In genomic region chr16:11272484-11272883, GRCh38 we compare ENCODE assay signal across 29 cellular contexts. TPM values are rescaled to one million over a fixed set of nuclear protein-coding genes. Genes with fewer than 3 reads are reported as not detected.
DNase-seq lines count a peak whose midpoint lies in the region; ATAC-seq, FAIRE-seq and TF ChIP-seq lines count a peak whose summit lies in the region.
"Had no signal": no experiment of that assay in that cellular context is flagged by ENCODE, and none has a peak within 500 bp of the region (broad histone marks: within the 10 kb centered on the region; RNA-seq: fewer than 3 reads in every experiment).

No MANE protein-coding gene starts in this region.

- TF ChIP-seq RAD21 in H1 (IDR thresholded peaks at IDR 0.05 in 1 of 2, conservative IDR thresholded peaks at IDR 0.05 in 1 of 2; ENCODE audit: low read depth in 2 of 2, low read length in 2 of 2), result no peak

- no peak overlapping the region for H3K23ac ChIP-seq in H1 (ENCODE audit: insufficient read length)
- no peak overlapping the region for H3K23ac ChIP-seq in neuronal stem cell (ENCODE audit: low read depth, low read length, poor library complexity)

- H3K4me1 ChIP-seq in Panc1 (ENCODE audit: control insufficient read depth, insufficient read depth, low read length), result peaks cover 9% of the 10 kb centered on the region
- peaks cover 0 to 5% (median 0%) of the 10 kb centered on the region in 4 experiments; a peak in 2 of 7 replicates for H3K4me1 ChIP-seq in H1 (replicated peaks in 1 of 4; ENCODE audit: control insufficient read depth in 3 of 4, insufficient read depth in 4 of 4, low read length in 3 of 4)
- no peaks in the 10 kb centered on the region for H3K4me1 ChIP-seq in left lung
- H3K4me1 ChIP-seq in neuronal stem cell (ENCODE audit: control insufficient read depth in 2 of 2, insufficient read depth in 1 of 2, low read depth in 1 of 2, low read length in 2 of 2), result peaks cover 6 to 10% of the 10 kb centered on the region in 2 donors
- H3K4me1 ChIP-seq in hepatocyte (ENCODE audit: insufficient read depth), result peaks cover 10% of the 10 kb centered on the region
- H3K4me1 ChIP-seq: A549 had no signal

- H3K9me3 ChIP-seq in Panc1 (ENCODE audit: control insufficient read depth, insufficient read depth, low read depth, low read length) (no peaks in the 10 kb centered on the region), H1 (ENCODE audit: insufficient read depth in 2 of 2, low read depth in 1 of 2, low read length in 1 of 2) (no peaks in the 10 kb centered on the region), left lung (no peaks in the 10 kb centered on the region), neuronal stem cell (replicated peaks in 1 of 2; ENCODE audit: control insufficient read depth in 2 of 2, insufficient read depth in 1 of 2, low read depth in 1 of 2, low read length in 2 of 2) (no peaks in the 10 kb centered on the region), hepatocyte (ENCODE audit: low read depth) (no peaks in the 10 kb centered on the region)
- H3K9me3 ChIP-seq: A549, SK-N-SH had no signal

- no peak overlapping the region for H3K14ac ChIP-seq in H1 (ENCODE audit: insufficient read length)
- H3K14ac ChIP-seq in neuronal stem cell (ENCODE audit: low read length), result peak overlapping the region; percentile 65

- in situ Hi-C loops in Panc1 (cut with HindIII; ENCODE audit: low pct_unique_long_range_greater_than_20kb, low sequenced_read_pairs), result no loop called here

- H3K36me3 ChIP-seq in Panc1 (ENCODE audit: control insufficient read depth, insufficient read depth, low read length) (no peaks in the 10 kb centered on the region), H1 (ENCODE audit: control insufficient read depth in 2 of 4, insufficient read depth in 4 of 4, low read length in 3 of 4) (no peaks in the 10 kb centered on the region), left lung (no peaks in the 10 kb centered on the region), neuronal stem cell (replicated peaks in 1 of 2; ENCODE audit: control insufficient read depth in 2 of 2, insufficient read depth in 2 of 2, low read length in 2 of 2) (no peaks in the 10 kb centered on the region), hepatocyte (replicated peaks; ENCODE audit: insufficient read depth, low read depth) (no peaks in the 10 kb centered on the region)

- H2AFZ ChIP-seq in H1 (ENCODE audit: low read length) (peak overlapping the region; percentile 37; the same call in 1 of the 2 replicates), neuronal stem cell (ENCODE audit: low read length) (peak overlapping the region; percentile 75), hepatocyte (no peak overlapping the region)

- H4K20me1 ChIP-seq in H1 (replicated peaks in 1 of 2; ENCODE audit: control insufficient read depth in 1 of 2, insufficient read depth in 2 of 2, low read length in 2 of 2), result no peaks in the 10 kb centered on the region
- no peaks in the 10 kb centered on the region for H4K20me1 ChIP-seq in hepatocyte (ENCODE audit: insufficient read depth, poor library complexity, severe bottlenecking)

- H3K27ac ChIP-seq in Panc1 (ENCODE audit: low read length) (no peak overlapping the region), H1 (ENCODE audit: low read depth, low read length) (no peak overlapping the region), left lung (no peak overlapping the region), neuronal stem cell (replicated peaks; ENCODE audit: low read length) (no peak overlapping the region), hepatocyte (no peak overlapping the region)
- H3K27ac ChIP-seq: A549 had no signal

- ATAC-seq in Panc1, result 0 out of 2 replicates have a peak, but pooled peaks have one; percentile 13
- ATAC-seq in left lung, result peak; percentile 63

- H2BK15ac ChIP-seq in H1 (ENCODE audit: low read length), result 0 out of 2 replicates have a peak overlapping the region, but pooled peaks have one; percentile 61
- H2BK15ac ChIP-seq in neuronal stem cell (ENCODE audit: low read length), result peak overlapping the region; percentile 91

- TF ChIP-seq POLR2A in H1 (IDR thresholded peaks at IDR 0.05; ENCODE audit: control extremely low read depth in 1 of 2, low read depth in 2 of 2, low read length in 2 of 2), result no peak

- 88% methylated on average over 6 of the region's 6 CpGs; no CpG with 5 or more reads in 1 of the 2 experiments for WGBS in H1 (ENCODE audit: extremely low coverage in 1 of 2, insufficient coverage in 1 of 2, insufficient read length in 1 of 2, insufficient replicate concordance in 2 of 2, low coverage in 1 of 2, low lambda C conversion rate in 2 of 2, missing lambda C conversion rate in 1 of 2), 2 experiments
- WGBS in neuronal stem cell (ENCODE audit: extremely low coverage in 2 of 2, insufficient read length in 2 of 2, insufficient replicate concordance in 1 of 2), 2 donors, result no CpG with 5 or more reads among the region's 6 CpGs
- 88% methylated on average over 6 of the region's 6 CpGs for WGBS in hepatocyte (ENCODE audit: low lambda C conversion rate, missing lambda C conversion rate)

- no peak overlapping the region for H4K5ac ChIP-seq in H1 (ENCODE audit: insufficient read length, low read depth, low read length)

- H3K4ac ChIP-seq in H1 (replicated peaks; ENCODE audit: insufficient read length, low read depth, low read length), result no peak overlapping the region
- no peak overlapping the region for H3K4ac ChIP-seq in neuronal stem cell (ENCODE audit: low read length)

- H2AK5ac ChIP-seq in H1 (ENCODE audit: low read depth, low read length) (peak overlapping the region; percentile 8; the same call in 1 of the 2 replicates), neuronal stem cell (ENCODE audit: low read depth, low read length) (peak overlapping the region; percentile 23)

- no peaks in the 10 kb centered on the region for H3K9me2 ChIP-seq in hepatocyte (replicated peaks; ENCODE audit: insufficient read depth)
- H3K9me2 ChIP-seq: SK-N-SH had no signal

- FAIRE-seq in H1 (lab: Jason Lieb, UNC), result no peak
- FAIRE-seq: A549, G401.6, H54, K562, RCC 7860 had no signal

- no TSS peak for BruUV-seq in Panc1 (replicated peaks; lab: Mats Ljungman, UMichigan)

- no peak overlapping the region for H3K9ac ChIP-seq in H1 (replicated peaks in 1 of 4; ENCODE audit: extremely low read depth in 1 of 4, low read depth in 3 of 4, low read length in 3 of 4)
- H3K9ac ChIP-seq in neuronal stem cell (ENCODE audit: low read depth, low read length, poor library complexity), result no peak overlapping the region
- H3K9ac ChIP-seq: SK-N-SH had no signal

- POLR2A ChIA-PET in Panc1 (lab: Charles Lee) (no interaction called here), H1 (lab: Charles Lee; ENCODE audit: partially characterized antibody) (interaction anchor here (0.6 to 2.7 kb wide), 3 partner anchors 12 to 36 kb away, joined by 3 to 11 read pairs (median 3); no protein-coding TSS in a partner anchor), HEK293T (lab: Yijun Ruan, JAX) (interaction anchor here (2.5 kb wide), 1 partner anchor 17 kb away, joined by 16 read pairs; the partner anchor contains the start of gene SOCS1)

- no peak overlapping the region for H2BK120ac ChIP-seq in H1 (replicated peaks; ENCODE audit: low read depth, low read length)
- H2BK120ac ChIP-seq in neuronal stem cell (ENCODE audit: low read depth, low read length), result no peak overlapping the region

- no peaks in the 10 kb centered on the region; the same call in 1 of the 2 replicates for H3K23me2 ChIP-seq in H1 (ENCODE audit: low read depth, low read length)

- H3K4me2 ChIP-seq in H1 (ENCODE audit: insufficient read depth in 1 of 2, low read depth in 2 of 2, low read length in 2 of 2), result no peak overlapping the region
- H3K4me2 ChIP-seq in neuronal stem cell (ENCODE audit: insufficient read depth, low read length, poor library complexity, severe bottlenecking), result no peak overlapping the region
- no peak overlapping the region for H3K4me2 ChIP-seq in hepatocyte
- H3K4me2 ChIP-seq: A549, SK-N-SH had no signal

- H3K27me3 ChIP-seq in Panc1 (ENCODE audit: control insufficient read depth, insufficient read depth, low read length), result no peaks in the 10 kb centered on the region
- no peaks in the 10 kb centered on the region for H3K27me3 ChIP-seq in H1 (replicated peaks in 1 of 4; ENCODE audit: control insufficient read depth in 3 of 4, extremely low read depth in 1 of 4, insufficient read depth in 3 of 4, low read length in 3 of 4)
- H3K27me3 ChIP-seq in left lung, result no peaks in the 10 kb centered on the region
- no peaks in the 10 kb centered on the region for H3K27me3 ChIP-seq in neuronal stem cell (ENCODE audit: control insufficient read depth in 3 of 3, insufficient read depth in 3 of 3, low read depth in 1 of 3, low read length in 3 of 3)
- H3K27me3 ChIP-seq in hepatocyte, result no peaks in the 10 kb centered on the region

- peak overlapping the region; percentile 52; the same call in 1 of the 2 replicates for H2BK5ac ChIP-seq in H1 (ENCODE audit: low read depth, low read length)
- H2BK5ac ChIP-seq in neuronal stem cell (ENCODE audit: low read length), result peak overlapping the region; percentile 68

- no peak for DNase-seq in Panc1 (ENCODE audit: low read depth, low spot score)
- no peak for DNase-seq in H1 (ENCODE audit: low read depth in 1 of 2, low spot score in 2 of 2)
- DNase-seq in left lung, result no peak
- no peak for DNase-seq in neuronal stem cell (ENCODE audit: low spot score)
- no peak for DNase-seq in hepatocyte (ENCODE audit: low spot score)
- DNase-seq in GOT3 (lab: John Stamatoyannopoulos, UW), result no peak
- DNase-seq in HEK293T (ENCODE audit: extremely low spot score), result no peak
- DNase-seq in stimulated activated CD4-positive, alpha-beta T cell treated with anti-CD3 and anti-CD28 coated beads, Interleukin-4, amount 100 ng/mL, for 24 hours, result no peak
- DNase-seq: C1 segment of cervical spinal cord; CD4-positive, alpha-beta memory T cell; COR-L47; DMS53; Kasumi-1; NCI-H1092 treated with DMSO at 0.1 percent for 48 hours; NCI-H1436; NCI-H187; NCI-H446 treated with DMSO at 0.1 percent for 48 hours; NCI-H526 treated with DMSO at 0.1 percent for 48 hours; OCI-M1; SK-N-SH; SW 1271 had no signal

- no peak for TF ChIP-seq CTCF in Panc1 (IDR thresholded peaks at IDR 0.05)
- no peak for TF ChIP-seq CTCF in H1 (IDR thresholded peaks at IDR 0.05; ENCODE audit: control extremely low read depth in 1 of 3, insufficient read depth in 1 of 3, low read depth in 1 of 3, low read length in 3 of 3)
- TF ChIP-seq CTCF in left lung (IDR thresholded peaks at IDR 0.05), result no peak
- no peak for TF ChIP-seq CTCF in hepatocyte (IDR thresholded peaks at IDR 0.05; ENCODE audit: poor library complexity)

- no peak overlapping the region for H3K56ac ChIP-seq in H1 (replicated peaks; ENCODE audit: insufficient read length, low read depth, low read length)

- H4K91ac ChIP-seq in H1 (replicated peaks; ENCODE audit: insufficient read length, low read length), result no peak overlapping the region
- H4K91ac ChIP-seq in neuronal stem cell (ENCODE audit: low read depth, low read length, poor library complexity), result peak overlapping the region; percentile 19

- CTCF ChIA-PET in Panc1 (lab: Charles Lee), result no interaction called here
- CTCF ChIA-PET in H1 (lab: Charles Lee; ENCODE audit: partially characterized antibody), result interaction anchor here (0.6 to 8.1 kb wide), 5 partner anchors 11 to 184 kb away, joined by 3 to 79 read pairs (median 3); partner anchors contain the start of gene SOCS1
- CTCF ChIA-PET in HEK293T (lab: Yijun Ruan, JAX), result interaction anchor here (0.6 kb wide), 1 partner anchor 20 kb away, joined by 3 read pairs; no protein-coding TSS in a partner anchor

- H3K4me3 ChIP-seq in Panc1 (ENCODE audit: low read depth in 2 of 2, low read length in 2 of 2), result no peak overlapping the region
- H3K4me3 ChIP-seq in H1 (ENCODE audit: extremely low read depth in 1 of 4, insufficient read depth in 2 of 4, low read depth in 3 of 4, low read length in 4 of 4), result no peak overlapping the region
- H3K4me3 ChIP-seq in left lung, result no peak overlapping the region
- H3K4me3 ChIP-seq in neuronal stem cell (ENCODE audit: low read length in 2 of 2), result no peak overlapping the region
- H3K4me3 ChIP-seq in hepatocyte, result no peak overlapping the region
- H3K4me3 ChIP-seq: A549, K562 had no signal

- H4K8ac ChIP-seq in H1 (ENCODE audit: extremely low read depth, insufficient read depth, low read length), result peak overlapping the region; percentile 41; the same call in 1 of the 2 replicates
- no peak overlapping the region for H4K8ac ChIP-seq in neuronal stem cell (ENCODE audit: low read depth, low read length)

- intact Hi-C loops in Panc1 (cut with micrococcal nuclease; ENCODE audit: unreplicated experiment), result no loop called here
- intact Hi-C loops in left lung (cut with DNase I), result no loop called here

- no peak for TF ChIP-seq EP300 in H1 (IDR thresholded peaks at IDR 0.05; ENCODE audit: borderline replicate concordance in 1 of 2, low read depth in 2 of 2, low read length in 2 of 2)

- H3K79me2 ChIP-seq in H1 (ENCODE audit: control insufficient read depth in 1 of 2, insufficient read depth in 2 of 2, low read length in 2 of 2) (no peaks in the 10 kb centered on the region), hepatocyte (no peaks in the 10 kb centered on the region)

- H3K79me1 ChIP-seq in H1 (ENCODE audit: low read depth, low read length) (no peaks in the 10 kb centered on the region), neuronal stem cell (ENCODE audit: low read depth, low read length) (no peaks in the 10 kb centered on the region)

- H3K18ac ChIP-seq in H1 (ENCODE audit: extremely low read depth, low read length) (no peak overlapping the region), neuronal stem cell (ENCODE audit: low read length) (peak overlapping the region; percentile 25)

- H2BK20ac ChIP-seq in H1 (ENCODE audit: low read length), result no peak overlapping the region; the same call in 1 of the 2 replicates

- H2BK12ac ChIP-seq in H1 (ENCODE audit: low read depth, low read length) (peak overlapping the region; percentile 27; the same call in 1 of the 2 replicates), neuronal stem cell (ENCODE audit: low read length) (no peak overlapping the region)

RNA-seq across cellular contexts. Expression of gene PRM3, which starts 0.9 kb away (rescaled TPM):
- total RNA-seq in Panc1 (2021; ENCODE audit: unreplicated experiment) (not detected), left lung (not detected), hepatocyte (not detected in 2 replicates)
- not detected for polyA plus RNA-seq in Panc1 (2012; ENCODE audit: insufficient read length)
- total RNA-seq in H1 (2021; fragmentation: NEBNext Ultra II Directional; extraction: Animal tissue kit (Norgen Biotek cat#: 25700)), result not detected in 2 replicates
- polyA plus RNA-seq in H1 (2011; rRNA removed) (not detected in 2 replicates), hepatocyte (not detected in 2 replicates)
- not detected for polyA plus RNA-seq in H1 (2011; cell fraction: cytosol; rRNA removed)
- not detected for polyA plus RNA-seq in H1 (2011; cell fraction: nucleus; rRNA removed)
- polyA plus RNA-seq in H1 (2012, experiment 1 of 2), result not detected in 4 replicates
- polyA plus RNA-seq in H1 (2012, experiment 2 of 2), result not detected
- not detected for polyA plus RNA-seq in H1 (2013, experiment 1 of 2)
- polyA plus RNA-seq in H1 (2013, experiment 2 of 2), result not detected
- not detected in 2 replicates for polyA minus RNA-seq in H1 (2011; rRNA and poly(A)+ RNA removed)
- not detected for polyA minus RNA-seq in H1 (2011; cell fraction: cytosol; rRNA and poly(A)+ RNA removed)
- polyA minus RNA-seq in H1 (2011; cell fraction: nucleus; rRNA and poly(A)+ RNA removed), result not detected
- polyA plus RNA-seq in neuronal stem cell (2013, experiment 1 of 2), result not detected
- not detected for polyA plus RNA-seq in neuronal stem cell (2013, experiment 2 of 2)
- total RNA-seq: CD4-positive, alpha-beta memory T cell; Daoy; HT1080; K562; M059J had no signal
- polyA plus RNA-seq: A549; CD4-positive, alpha-beta memory T cell; K562; SK-N-SH had no signal

RNA-seq across cellular contexts. Expression of gene TNP2, which starts 3.4 kb away (rescaled TPM):
- total RNA-seq in Panc1 (2021; ENCODE audit: unreplicated experiment) (not detected), left lung (not detected), hepatocyte (not detected in 2 replicates)
- polyA plus RNA-seq in Panc1 (2012; ENCODE audit: insufficient read length), result not detected
- total RNA-seq in H1 (2021; fragmentation: NEBNext Ultra II Directional; extraction: Animal tissue kit (Norgen Biotek cat#: 25700)), result not detected in 2 replicates
- polyA plus RNA-seq in H1 (2011; rRNA removed) (not detected in 2 replicates), hepatocyte (not detected in 2 replicates)
- not detected for polyA plus RNA-seq in H1 (2011; cell fraction: cytosol; rRNA removed)
- polyA plus RNA-seq in H1 (2011; cell fraction: nucleus; rRNA removed), result not detected
- polyA plus RNA-seq in H1 (2012, experiment 1 of 2), result not detected in 4 replicates
- polyA plus RNA-seq in H1 (2012, experiment 2 of 2), result not detected
- not detected for polyA plus RNA-seq in H1 (2013, experiment 1 of 2)
- polyA plus RNA-seq in H1 (2013, experiment 2 of 2), result not detected
- not detected in 2 replicates for polyA minus RNA-seq in H1 (2011; rRNA and poly(A)+ RNA removed)
- not detected for polyA minus RNA-seq in H1 (2011; cell fraction: cytosol; rRNA and poly(A)+ RNA removed)
- not detected for polyA minus RNA-seq in H1 (2011; cell fraction: nucleus; rRNA and poly(A)+ RNA removed)
- not detected for polyA plus RNA-seq in neuronal stem cell (2013, experiment 1 of 2)
- not detected for polyA plus RNA-seq in neuronal stem cell (2013, experiment 2 of 2)
- total RNA-seq: CD4-positive, alpha-beta memory T cell; Daoy; HT1080; K562; M059J had no signal
- polyA plus RNA-seq: A549; CD4-positive, alpha-beta memory T cell; K562; SK-N-SH had no signal

RNA-seq across cellular contexts. Expression of gene PRM2, which starts 3.8 kb away (rescaled TPM):
- total RNA-seq in Panc1 (2021; ENCODE audit: unreplicated experiment) (not detected), left lung (not detected), hepatocyte (not detected in 2 replicates)
- polyA plus RNA-seq in Panc1 (2012; ENCODE audit: insufficient read length), result not detected
- not detected in 2 replicates for total RNA-seq in H1 (2021; fragmentation: NEBNext Ultra II Directional; extraction: Animal tissue kit (Norgen Biotek cat#: 25700))
- polyA plus RNA-seq in H1 (2011; rRNA removed) (not detected in 2 replicates), hepatocyte (not detected in 2 replicates)
- polyA plus RNA-seq in H1 (2011; cell fraction: cytosol; rRNA removed), result not detected
- polyA plus RNA-seq in H1 (2011; cell fraction: nucleus; rRNA removed), result not detected
- not detected in 4 replicates for polyA plus RNA-seq in H1 (2012, experiment 1 of 2)
- not detected for polyA plus RNA-seq in H1 (2012, experiment 2 of 2)
- not detected for polyA plus RNA-seq in H1 (2013, experiment 1 of 2)
- not detected for polyA plus RNA-seq in H1 (2013, experiment 2 of 2)
- not detected in 2 replicates for polyA minus RNA-seq in H1 (2011; rRNA and poly(A)+ RNA removed)
- polyA minus RNA-seq in H1 (2011; cell fraction: cytosol; rRNA and poly(A)+ RNA removed), result not detected
- polyA minus RNA-seq in H1 (2011; cell fraction: nucleus; rRNA and poly(A)+ RNA removed), result not detected
- not detected for polyA plus RNA-seq in neuronal stem cell (2013, experiment 1 of 2)
- not detected for polyA plus RNA-seq in neuronal stem cell (2013, experiment 2 of 2)
- total RNA-seq: CD4-positive, alpha-beta memory T cell; Daoy; HT1080; K562; M059J had no signal
- polyA plus RNA-seq: A549; CD4-positive, alpha-beta memory T cell; K562; SK-N-SH had no signal

RNA-seq across cellular contexts. Expression of gene PRM1, which starts 8.6 kb away (rescaled TPM):
- not detected for total RNA-seq in Panc1 (2021; ENCODE audit: unreplicated experiment)
- not detected for polyA plus RNA-seq in Panc1 (2012; ENCODE audit: insufficient read length)
- 0.82 and 0.92 TPM in 2 replicates for total RNA-seq in H1 (2021; fragmentation: NEBNext Ultra II Directional; extraction: Animal tissue kit (Norgen Biotek cat#: 25700))
- 0.54 TPM in 1 of 2 replicates, not detected in the other for polyA plus RNA-seq in H1 (2011; rRNA removed)
- polyA plus RNA-seq in H1 (2011; cell fraction: cytosol; rRNA removed), result 0.65 TPM
- 0.47 TPM for polyA plus RNA-seq in H1 (2011; cell fraction: nucleus; rRNA removed)
- 0.60 to 1.1 TPM in 2 of 4 replicates, not detected in the others for polyA plus RNA-seq in H1 (2012, experiment 1 of 2)
- not detected for polyA plus RNA-seq in H1 (2012, experiment 2 of 2)
- polyA plus RNA-seq in H1 (2013, experiment 1 of 2), result 1.3 TPM
- polyA plus RNA-seq in H1 (2013, experiment 2 of 2), result 0.68 TPM
- not detected in 2 replicates for polyA minus RNA-seq in H1 (2011; rRNA and poly(A)+ RNA removed)
- polyA minus RNA-seq in H1 (2011; cell fraction: cytosol; rRNA and poly(A)+ RNA removed), result not detected
- not detected for polyA minus RNA-seq in H1 (2011; cell fraction: nucleus; rRNA and poly(A)+ RNA removed)
- total RNA-seq in left lung, result not detected
- not detected for polyA plus RNA-seq in neuronal stem cell (2013, experiment 1 of 2)
- not detected for polyA plus RNA-seq in neuronal stem cell (2013, experiment 2 of 2)
- not detected in 2 replicates for total RNA-seq in hepatocyte
- polyA plus RNA-seq in hepatocyte, result not detected in 2 replicates
- total RNA-seq: CD4-positive, alpha-beta memory T cell; Daoy; HT1080; K562; M059J had no signal
- polyA plus RNA-seq: A549; CD4-positive, alpha-beta memory T cell; K562; SK-N-SH had no signal

RNA-seq across cellular contexts. Expression of gene SOCS1, which starts 16.5 kb away (rescaled TPM):
- 4.8 TPM for total RNA-seq in Panc1 (2021; ENCODE audit: unreplicated experiment)
- 3.8 TPM for polyA plus RNA-seq in Panc1 (2012; ENCODE audit: insufficient read length)
- 48.9 and 49.8 TPM in 2 replicates for total RNA-seq in H1 (2021; fragmentation: NEBNext Ultra II Directional; extraction: Animal tissue kit (Norgen Biotek cat#: 25700))
- 21.0 and 46.5 TPM in 2 replicates for polyA plus RNA-seq in H1 (2011; rRNA removed)
- polyA plus RNA-seq in H1 (2011; cell fraction: cytosol; rRNA removed), result 17.0 TPM
- 36.0 TPM for polyA plus RNA-seq in H1 (2011; cell fraction: nucleus; rRNA removed)
- polyA plus RNA-seq in H1 (2012, experiment 1 of 2), result 9.9 to 28.9 TPM (median 25.5 TPM) in 4 replicates
- polyA plus RNA-seq in H1 (2012, experiment 2 of 2), result 20.5 TPM
- polyA plus RNA-seq in H1 (2013, experiment 1 of 2), result 83.3 TPM
- polyA plus RNA-seq in H1 (2013, experiment 2 of 2), result 90.5 TPM
- polyA minus RNA-seq in H1 (2011; rRNA and poly(A)+ RNA removed), result 1.7 and 4.1 TPM in 2 replicates
- polyA minus RNA-seq in H1 (2011; cell fraction: cytosol; rRNA and poly(A)+ RNA removed), result 22.5 TPM
- polyA minus RNA-seq in H1 (2011; cell fraction: nucleus; rRNA and poly(A)+ RNA removed), result 60.0 TPM
- 10 to 100 TPM; 11.8 to 21.4 TPM for total RNA-seq in left lung
- 3.4 TPM for polyA plus RNA-seq in neuronal stem cell (2013, experiment 1 of 2)
- 3.6 TPM for polyA plus RNA-seq in neuronal stem cell (2013, experiment 2 of 2)
- 9.0 and 13.1 TPM in 2 replicates for total RNA-seq in hepatocyte
- polyA plus RNA-seq in hepatocyte, result 18.6 and 33.5 TPM in 2 replicates
